20 cellular contexts compared by ENCODE assay signal in genomic region chr18:57051019-57051418, GRCh38.
"Had no signal": no experiment of that assay in that cellular context is flagged by ENCODE, and none has a peak within 500 bp of the region (broad histone marks: within the 10 kb centered on the region; RNA-seq: fewer than 3 reads in every experiment).

No MANE protein-coding gene starts in this region.

- DNase-seq: activated CD4-positive, alpha-beta T cell treated with anti-CD3 and anti-CD28 coated beads, Interleukin-2, amount 10 ng/mL, durations not matched to agents 24 days and 14 days; activated CD8-positive, alpha-beta T cell treated with anti-CD3 and anti-CD28 coated beads for 36 hours; activated naive CD4-positive, alpha-beta T cell treated with Interleukin-2 at 50 U/mL for 16 hours; activated naive CD8-positive, alpha-beta T cell treated with anti-CD3 and anti-CD28 coated beads, Interleukin-2, amount 10 ng/mL, durations not matched to agents 7 days and 5 days; activated T-cell treated with anti-CD3 and anti-CD28 coated beads, Interleukin-2, amount 50 U/mL, for 1 hour; amygdala; central memory CD4-positive, alpha-beta T cell; nucleus accumbens; retina; stimulated activated CD4-positive, alpha-beta T cell treated with anti-CD3 and anti-CD28 coated beads, Interleukin-12 subunit alpha, Interleukin-12 subunit beta, amount 100 ng/mL, for 4 hours; stimulated activated CD4-positive, alpha-beta T cell treated with anti-CD3 and anti-CD28 coated beads, Interleukin-1b, Interleukin-23, amount 100 ng/mL, for 48 hours; stimulated activated CD8-positive, alpha-beta memory T cell treated with anti-CD3 and anti-CD28 coated beads, Interleukin-4, amount 100 ng/mL, for 48 hours; stimulated activated naive CD4-positive, alpha-beta T cell treated with Interleukin-2 at 50 U/mL for 16 hours; thyroid gland had no signal

- H3K36me3 Mint-ChIP-seq: activated naive CD8-positive, alpha-beta T cell treated with anti-CD3 and anti-CD28 coated beads, Interleukin-2, amount 10 ng/mL, durations not matched to agents 7 days and 5 days; brain; memory B cell; natural killer cell treated with Interleukin-12 subunit alpha and Interleukin-12 subunit beta and Interleukin-15 and Interleukin-18, amount 100 ng/mL, for 72 hours had no signal

- H3K4me1 ChIP-seq: thyroid gland had no signal

- H3K4me1 Mint-ChIP-seq: activated CD4-positive, alpha-beta T cell treated with anti-CD3 and anti-CD28 coated beads, Interleukin-2, amount 10 ng/mL, durations not matched to agents 24 days and 14 days; activated naive CD8-positive, alpha-beta T cell treated with anti-CD3 and anti-CD28 coated beads, Interleukin-2, amount 10 ng/mL, durations not matched to agents 7 days and 5 days; activated T-helper 17 cell treated with anti-CD3 and anti-CD28 coated beads, Interleukin-2, amount 50 U/mL, for 72 hours; memory B cell had no signal

- H3K27ac Mint-ChIP-seq: activated CD4-positive, alpha-beta T cell treated with anti-CD3 and anti-CD28 coated beads, Interleukin-2, amount 10 ng/mL, durations not matched to agents 24 days and 14 days; activated CD8-positive, alpha-beta T cell treated with anti-CD3 and anti-CD28 coated beads for 36 hours; activated naive CD8-positive, alpha-beta T cell treated with anti-CD3 and anti-CD28 coated beads, Interleukin-2, amount 10 ng/mL, durations not matched to agents 7 days and 5 days; activated T-helper 17 cell treated with anti-CD3 and anti-CD28 coated beads, Interleukin-2, amount 50 U/mL, for 72 hours; memory B cell; natural killer cell treated with Interleukin-12 subunit alpha and Interleukin-12 subunit beta and Interleukin-15 and Interleukin-18, amount 100 ng/mL, for 72 hours had no signal

- H3K36me3 ChIP-seq: thyroid gland had no signal

- ATAC-seq: activated CD8-positive, alpha-beta T cell treated with anti-CD3 and anti-CD28 coated beads for 36 hours; activated T-helper 17 cell treated with anti-CD3 and anti-CD28 coated beads, Interleukin-2, amount 50 U/mL, for 72 hours had no signal

- FAIRE-seq: colon, endometrium had no signal

- H3K9me3 Mint-ChIP-seq: activated CD8-positive, alpha-beta T cell treated with anti-CD3 and anti-CD28 coated beads for 36 hours; activated T-helper 17 cell treated with anti-CD3 and anti-CD28 coated beads, Interleukin-2, amount 50 U/mL, for 72 hours; natural killer cell treated with Interleukin-12 subunit alpha and Interleukin-12 subunit beta and Interleukin-15 and Interleukin-18, amount 100 ng/mL, for 72 hours had no signal

- H3K27me3 ChIP-seq: thyroid gland had no signal

- H3K27ac ChIP-seq: thyroid gland had no signal

- H3K4me3 Mint-ChIP-seq: activated CD4-positive, alpha-beta T cell treated with anti-CD3 and anti-CD28 coated beads, Interleukin-2, amount 10 ng/mL, durations not matched to agents 24 days and 14 days; activated CD8-positive, alpha-beta T cell treated with anti-CD3 and anti-CD28 coated beads for 36 hours; activated naive CD8-positive, alpha-beta T cell treated with anti-CD3 and anti-CD28 coated beads, Interleukin-2, amount 10 ng/mL, durations not matched to agents 7 days and 5 days; activated T-helper 17 cell treated with anti-CD3 and anti-CD28 coated beads, Interleukin-2, amount 50 U/mL, for 72 hours; brain; memory B cell; natural killer cell treated with Interleukin-12 subunit alpha and Interleukin-12 subunit beta and Interleukin-15 and Interleukin-18, amount 100 ng/mL, for 72 hours had no signal

- H3K4me3 ChIP-seq: thyroid gland had no signal

- H3K9me3 ChIP-seq: thyroid gland had no signal
